ENCODE assay signal across 8 cellular contexts in the genomic region with DNA sequence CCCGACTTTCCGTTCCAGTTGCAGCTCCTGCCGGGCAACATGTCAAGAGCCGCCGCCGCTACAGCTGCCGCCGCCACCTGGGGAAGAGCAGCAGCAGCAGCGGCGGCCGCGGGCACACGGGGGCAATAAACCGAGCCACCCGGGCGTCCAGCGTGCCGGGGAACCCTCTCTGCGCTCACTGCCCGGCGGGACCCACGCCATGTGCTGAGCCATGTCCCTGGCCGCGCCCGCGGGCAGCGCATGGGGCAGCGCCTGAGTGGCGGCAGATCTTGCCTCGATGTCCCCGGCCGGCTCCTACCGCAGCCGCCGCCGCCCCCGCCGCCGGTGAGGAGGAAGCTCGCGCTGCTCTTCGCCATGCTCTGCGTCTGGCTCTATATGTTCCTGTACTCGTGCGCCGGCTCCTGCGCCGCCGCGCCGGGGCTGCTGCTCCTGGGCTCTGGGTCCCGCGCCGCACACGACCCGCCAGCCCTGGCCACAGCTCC. TPM values are rescaled to one million over a fixed set of nuclear protein-coding genes. Genes with fewer than 3 reads are reported as not detected.
A peak's percentile ranks its signal among the peaks of the same experiment; 100 is the strongest.
DNase-seq lines count a peak whose midpoint lies in the region; ATAC-seq and TF ChIP-seq lines count a peak whose summit lies in the region.

No MANE protein-coding gene starts in this region.

- intact Hi-C loops in activated B cell treated with CpG ODN at 0.5 μM for 24 hours (cut with micrococcal nuclease): loop anchor here (1.0 to 5.0 kb wide), 7 partner anchors 89 to 1277 kb away; a partner anchor contains a TSS

- H3K27ac Mint-ChIP-seq in activated B cell treated with CpG ODN at 0.5 μM for 24 hours (peak overlapping the region; percentile 77), progenitor cell of endocrine pancreas (peak overlapping the region; percentile 91)

- ATAC-seq in GM18868 (IDR thresholded peaks at IDR 0.05; ENCODE audit: unreplicated experiment) (peak; percentile 0), HG03196 (IDR thresholded peaks at IDR 0.05; ENCODE audit: unreplicated experiment) (peak; percentile 7), activated B cell treated with CpG ODN at 0.5 μM for 24 hours (ENCODE audit: low read depth) (no peak), GM18858 (IDR thresholded peaks at IDR 0.05; ENCODE audit: unreplicated experiment) (no peak)

- H3K4me3 ChIP-seq in fibroblast of villous mesenchyme (ENCODE audit: low read depth, low read length): peak overlapping the region; percentile 98

- H3K4me3 Mint-ChIP-seq in activated B cell treated with CpG ODN at 0.5 μM for 24 hours (peak overlapping the region; percentile 87), progenitor cell of endocrine pancreas (ENCODE audit: low read depth) (peak overlapping the region; percentile 90)

- H3K4me1 Mint-ChIP-seq in activated B cell treated with CpG ODN at 0.5 μM for 24 hours (peaks cover 58% of the 10 kb centered on the region), progenitor cell of endocrine pancreas (ENCODE audit: low read depth) (peaks cover 35% of the 10 kb centered on the region)

- TF ChIP-seq CTCF in activated B cell treated with CpG ODN at 0.5 μM for 24 hours (IDR thresholded peaks at IDR 0.05) (no peak), fibroblast of villous mesenchyme (IDR thresholded peaks at IDR 0.05; ENCODE audit: insufficient read depth, low read depth, low read length) (peak; percentile 15), progenitor cell of endocrine pancreas (IDR thresholded peaks at IDR 0.05; ENCODE audit: unreplicated experiment) (peak; percentile 36)

- CTCF ChIA-PET in activated B cell treated with CpG ODN at 0.5 μM for 24 hours (lab: Charles Lee): interaction anchor here (1.0 to 3.9 kb wide), 8 partner anchors 51 to 708 kb away, joined by 3 to 20 read pairs (median 8); no protein-coding TSS in a partner anchor

- H3K36me3 Mint-ChIP-seq in activated B cell treated with CpG ODN at 0.5 μM for 24 hours (ENCODE audit: low read depth) (peaks cover 2% of the 10 kb centered on the region), progenitor cell of endocrine pancreas (ENCODE audit: insufficient read depth) (no peaks in the 10 kb centered on the region)

- POLR2A ChIA-PET in activated B cell treated with CpG ODN at 0.5 μM for 24 hours (lab: Charles Lee): interaction anchor here (0.6 to 2.9 kb wide), 12 partner anchors 8 to 1283 kb away, joined by 3 to 30 read pairs (median 6); a partner anchor contains a TSS

- H3K9me3 Mint-ChIP-seq in activated B cell treated with CpG ODN at 0.5 μM for 24 hours: peaks cover 4% of the 10 kb centered on the region
- no peaks in the 10 kb centered on the region for H3K9me3 Mint-ChIP-seq in progenitor cell of endocrine pancreas (ENCODE audit: low read depth)

- DNase-seq in activated B cell treated with CpG ODN at 0.5 μM for 24 hours (no peak), fibroblast of villous mesenchyme (ENCODE audit: low read depth) (no peak), progenitor cell of endocrine pancreas (ENCODE audit: low spot score, unreplicated experiment) (no peak), NCI-H2227 treated with DMSO at 0.1 percent for 48 hours (lab: John Stamatoyannopoulos, UW) (no peak), A172 (ENCODE audit: low spot score) (no peak)

- peaks cover 47% of the 10 kb centered on the region for H3K27me3 Mint-ChIP-seq in activated B cell treated with CpG ODN at 0.5 μM for 24 hours
- H3K27me3 Mint-ChIP-seq in progenitor cell of endocrine pancreas: peaks cover 51% of the 10 kb centered on the region

RNA-seq across cellular contexts. Expression of a gene that starts 0.4 kb away (rescaled TPM):
- total RNA-seq in activated B cell treated with CpG ODN at 0.5 μM for 24 hours (3.1 and 3.3 TPM in 2 replicates), fibroblast of villous mesenchyme (7.4 and 10.4 TPM in 2 replicates), progenitor cell of endocrine pancreas (14.2 and 16.7 TPM in 2 replicates)
- total RNA-seq in A172 (2014; rRNA removed; shearing (Covaris generic)): 14.2 and 20.8 TPM in 2 replicates

Comparison
In these comparisons a context has a peak if more than half of its experiments do, and no peak if none do; other contexts are left out.
1. ATAC-seq: peak in GM18868 (single experiment) and HG03196 (single experiment); none in activated B cell treated with CpG ODN at 0.5 μM for 24 hours (single experiment) and GM18858 (single experiment).